Comparison of ENCODE assay signal across 1 cellular context in genomic region chr7:137984181-137985041, GRCh38.
TF ChIP-seq lines count a peak whose summit lies in the region.

No MANE protein-coding gene starts in this region.

TF ChIP-seq in K562, 482 proteins besides CTCF, POLR2A, EP300 and RAD21 (continued from another document):
- TF ChIP-seq PKNOX1 (IDR thresholded peaks at IDR 0.05) (peak; percentile 12; the same call in 1 of the 2 replicates), E2F3 (CRISPR knock-in tag; IDR thresholded peaks at IDR 0.05) (no peak), ZFX (CRISPR knock-in tag; IDR thresholded peaks at IDR 0.05) (peak; percentile 39; the same call in 1 of the 2 replicates), ZBTB9 (CRISPR knock-in tag; IDR thresholded peaks at IDR 0.05) (no peak), AFF1 (IDR thresholded peaks at IDR 0.05; ENCODE audit: low read depth in 1 of 2, partially characterized antibody in 2 of 2) (no peak)
